In the genomic region with DNA sequence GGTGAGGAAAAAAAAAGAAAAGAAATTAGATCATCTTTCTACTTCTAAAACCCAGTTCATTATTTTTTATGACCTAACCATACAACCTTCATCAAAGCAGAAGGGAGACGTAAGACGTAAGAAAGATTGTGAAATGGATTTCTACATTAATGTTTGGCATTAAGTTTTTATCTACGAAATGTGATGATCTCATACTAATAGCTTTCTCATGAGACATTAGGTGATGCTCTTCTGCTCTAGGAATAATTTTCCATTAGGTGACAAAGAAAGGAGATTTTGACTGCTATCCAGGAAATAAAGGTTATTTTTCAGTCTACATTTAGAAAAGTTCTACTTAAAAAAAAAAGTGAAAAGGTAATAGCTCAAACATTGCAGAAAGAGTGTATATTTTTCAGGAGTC, we compare ENCODE assay signal across 23 cellular contexts.
A peak's percentile ranks its signal among the peaks of the same experiment; 100 is the strongest.
DNase-seq lines count a peak whose midpoint lies in the region; ATAC-seq, FAIRE-seq and TF ChIP-seq lines count a peak whose summit lies in the region.
"Had no signal": no experiment of that assay in that cellular context is flagged by ENCODE, and none has a peak within 500 bp of the region (broad histone marks: within the 10 kb centered on the region; RNA-seq: fewer than 3 reads in every experiment).

No MANE protein-coding gene starts in this region.

- H3K36me3 ChIP-seq in HEK293 (ENCODE audit: control insufficient read depth in 2 of 2, insufficient read depth in 1 of 2, low read length in 2 of 2), result no peaks in the 10 kb centered on the region
- no peaks in the 10 kb centered on the region for H3K36me3 ChIP-seq in bronchial epithelial cell (ENCODE audit: control insufficient read depth, insufficient read depth, low read length)
- H3K36me3 ChIP-seq: BE2C; BLaER1 treated with 17β-estradiol and CSF1 and Interleukin-3, amounts not matched to agents 10 nM and 100 nM; HAP-1 had no signal

- no peak overlapping the region for H3K27ac Mint-ChIP-seq in activated CD4-positive, alpha-beta memory T cell treated with anti-CD3 and anti-CD28 coated beads, Interleukin-2, amount 10 ng/mL, durations not matched to agents 7 days and 5 days
- H3K27ac Mint-ChIP-seq: CD14-positive monocyte; CD4-positive, alpha-beta T cell; CD8-positive, alpha-beta memory T cell had no signal

- H3K4me1 ChIP-seq in HEK293 (ENCODE audit: control insufficient read depth, insufficient read depth, low read length), result no peaks in the 10 kb centered on the region
- H3K4me1 ChIP-seq: A549; BE2C; BLaER1 treated with 17β-estradiol and CSF1 and Interleukin-3, amounts not matched to agents 10 nM and 100 nM; HAP-1 had no signal

- DNase-seq in D721Med (ENCODE audit: insufficient read length, low spot score), result no peak
- peak; percentile 13 for DNase-seq in bronchial epithelial cell (ENCODE audit: low read depth)
- no peak for DNase-seq in Right ventricle myocardium superior
- DNase-seq in HT-29 (ENCODE audit: low spot score), result no peak
- no peak for DNase-seq in activated CD4-positive, alpha-beta memory T cell treated with anti-CD3 and anti-CD28 coated beads, Interleukin-2, amount 10 ng/mL, durations not matched to agents 7 days and 5 days
- DNase-seq: 8988T; ACHN; AML-193; BE2C; CD4-positive, alpha-beta T cell; CD8-positive, alpha-beta memory T cell; DMS53; DMS79 treated with DMSO at 0.1 percent for 48 hours; GF-D8; GOT3 had no signal

- no peaks in the 10 kb centered on the region for H3K27me3 ChIP-seq in bronchial epithelial cell (ENCODE audit: control insufficient read depth, insufficient read depth, low read length)
- H3K27me3 ChIP-seq: BE2C; BLaER1 treated with 17β-estradiol and CSF1 and Interleukin-3, amounts not matched to agents 10 nM and 100 nM had no signal

- POLR2A ChIA-PET in HEK293 (lab: Yijun Ruan, JAX), result no interaction called here
- POLR2A ChIA-PET in activated CD4-positive, alpha-beta memory T cell treated with anti-CD3 and anti-CD28 coated beads, Interleukin-2, amount 10 ng/mL, durations not matched to agents 7 days and 5 days (lab: Charles Lee), result no interaction called here

- no peaks in the 10 kb centered on the region for H3K4me1 Mint-ChIP-seq in activated CD4-positive, alpha-beta memory T cell treated with anti-CD3 and anti-CD28 coated beads, Interleukin-2, amount 10 ng/mL, durations not matched to agents 7 days and 5 days
- H3K4me1 Mint-ChIP-seq: CD14-positive monocyte; CD8-positive, alpha-beta memory T cell had no signal

- H3K9me3 ChIP-seq in HEK293 (ENCODE audit: control insufficient read depth, insufficient read depth, low read depth, low read length), result no peaks in the 10 kb centered on the region
- H3K9me3 ChIP-seq: A549; BE2C; BLaER1 treated with 17β-estradiol and CSF1 and Interleukin-3, amounts not matched to agents 10 nM and 100 nM; HAP-1 had no signal

- no peak for ATAC-seq in Right ventricle myocardium superior (ENCODE audit: poor library complexity)
- ATAC-seq: A549 had no signal

- no peak overlapping the region for H3K4me3 Mint-ChIP-seq in activated CD4-positive, alpha-beta memory T cell treated with anti-CD3 and anti-CD28 coated beads, Interleukin-2, amount 10 ng/mL, durations not matched to agents 7 days and 5 days
- H3K4me3 Mint-ChIP-seq: CD14-positive monocyte; CD4-positive, alpha-beta T cell; CD8-positive, alpha-beta memory T cell had no signal

- H3K27me3 Mint-ChIP-seq in activated CD4-positive, alpha-beta memory T cell treated with anti-CD3 and anti-CD28 coated beads, Interleukin-2, amount 10 ng/mL, durations not matched to agents 7 days and 5 days, result no peaks in the 10 kb centered on the region
- H3K27me3 Mint-ChIP-seq: CD4-positive, alpha-beta T cell; CD8-positive, alpha-beta memory T cell had no signal

- H3K4me3 ChIP-seq in HEK293 (ENCODE audit: low read depth, low read length) (no peak overlapping the region), bronchial epithelial cell (ENCODE audit: low read depth, low read length) (no peak overlapping the region)
- H3K4me3 ChIP-seq: A549; BLaER1 treated with 17β-estradiol and CSF1 and Interleukin-3, amounts not matched to agents 10 nM and 100 nM; HAP-1 had no signal

- CTCF ChIA-PET in HEK293 (lab: Yijun Ruan, JAX), result interaction anchor here (0.6 kb wide), 1 partner anchor 420 kb away, joined by 5 read pairs; no protein-coding TSS in a partner anchor
- CTCF ChIA-PET in activated CD4-positive, alpha-beta memory T cell treated with anti-CD3 and anti-CD28 coated beads, Interleukin-2, amount 10 ng/mL, durations not matched to agents 7 days and 5 days (lab: Charles Lee), result no interaction called here

- peak; percentile 61 for FAIRE-seq in D721Med (lab: Jason Lieb, UNC)
- FAIRE-seq in bronchial epithelial cell (lab: Jason Lieb, UNC), result no peak
- FAIRE-seq: A549, GM12891, GM18507, H54 had no signal

- H3K9me3 Mint-ChIP-seq in activated CD4-positive, alpha-beta memory T cell treated with anti-CD3 and anti-CD28 coated beads, Interleukin-2, amount 10 ng/mL, durations not matched to agents 7 days and 5 days, result no peaks in the 10 kb centered on the region
- H3K9me3 Mint-ChIP-seq: CD4-positive, alpha-beta T cell had no signal

- no peak overlapping the region for H3K27ac ChIP-seq in HEK293 (ENCODE audit: extremely low read depth, low read depth, low read length)
- H3K27ac ChIP-seq: A549; BLaER1 treated with 17β-estradiol and CSF1 and Interleukin-3, amounts not matched to agents 10 nM and 100 nM had no signal

- intact Hi-C loops in Right ventricle myocardium superior (cut with DNase I), result no loop called here

- H3K36me3 Mint-ChIP-seq in activated CD4-positive, alpha-beta memory T cell treated with anti-CD3 and anti-CD28 coated beads, Interleukin-2, amount 10 ng/mL, durations not matched to agents 7 days and 5 days (ENCODE audit: low read depth), result no peaks in the 10 kb centered on the region
- H3K36me3 Mint-ChIP-seq: CD14-positive monocyte; CD8-positive, alpha-beta memory T cell had no signal

- TF ChIP-seq CTCF in D721Med (IDR thresholded peaks at IDR 0.05; ENCODE audit: insufficient read depth, missing control alignments), result no peak
- no peak for TF ChIP-seq CTCF in HEK293 (tag by site-specific recombination; IDR thresholded peaks at IDR 0.05)
- TF ChIP-seq CTCF in bronchial epithelial cell (IDR thresholded peaks at IDR 0.05; ENCODE audit: insufficient read depth, low read length, severe bottlenecking), result no peak

TF ChIP-seq in HEK293, 187 proteins besides CTCF, POLR2A, EP300 and RAD21 (continues in another document):
- TF ChIP-seq ATF2 (tag by site-specific recombination; IDR thresholded peaks at IDR 0.05; ENCODE audit: low read depth) (peak; percentile 28; the same call in 1 of the 2 replicates), ZEB2 (tag by site-specific recombination; IDR thresholded peaks at IDR 0.05) (no peak), INSM2 (tag by site-specific recombination; IDR thresholded peaks at IDR 0.05) (no peak), ZXDB (tag by site-specific recombination; IDR thresholded peaks at IDR 0.05) (no peak), ZNF248 (tag by site-specific recombination; IDR thresholded peaks at IDR 0.05) (no peak), OVOL3 (tag by site-specific recombination; IDR thresholded peaks at IDR 0.05) (no peak), ZNF585B (tag by site-specific recombination; IDR thresholded peaks at IDR 0.05) (no peak), MZF1 (tag by site-specific recombination; IDR thresholded peaks at IDR 0.05; ENCODE audit: borderline replicate concordance) (no peak)
- TF ChIP-seq, protein P1, sequence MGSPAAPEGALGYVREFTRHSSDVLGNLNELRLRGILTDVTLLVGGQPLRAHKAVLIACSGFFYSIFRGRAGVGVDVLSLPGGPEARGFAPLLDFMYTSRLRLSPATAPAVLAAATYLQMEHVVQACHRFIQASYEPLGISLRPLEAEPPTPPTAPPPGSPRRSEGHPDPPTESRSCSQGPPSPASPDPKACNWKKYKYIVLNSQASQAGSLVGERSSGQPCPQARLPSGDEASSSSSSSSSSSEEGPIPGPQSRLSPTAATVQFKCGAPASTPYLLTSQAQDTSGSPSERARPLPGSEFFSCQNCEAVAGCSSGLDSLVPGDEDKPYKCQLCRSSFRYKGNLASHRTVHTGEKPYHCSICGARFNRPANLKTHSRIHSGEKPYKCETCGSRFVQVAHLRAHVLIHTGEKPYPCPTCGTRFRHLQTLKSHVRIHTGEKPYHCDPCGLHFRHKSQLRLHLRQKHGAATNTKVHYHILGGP (tag by site-specific recombination; IDR thresholded peaks at IDR 0.05), result peak; percentile 67; the same call in 1 of the 2 replicates
